In the genomic region with DNA sequence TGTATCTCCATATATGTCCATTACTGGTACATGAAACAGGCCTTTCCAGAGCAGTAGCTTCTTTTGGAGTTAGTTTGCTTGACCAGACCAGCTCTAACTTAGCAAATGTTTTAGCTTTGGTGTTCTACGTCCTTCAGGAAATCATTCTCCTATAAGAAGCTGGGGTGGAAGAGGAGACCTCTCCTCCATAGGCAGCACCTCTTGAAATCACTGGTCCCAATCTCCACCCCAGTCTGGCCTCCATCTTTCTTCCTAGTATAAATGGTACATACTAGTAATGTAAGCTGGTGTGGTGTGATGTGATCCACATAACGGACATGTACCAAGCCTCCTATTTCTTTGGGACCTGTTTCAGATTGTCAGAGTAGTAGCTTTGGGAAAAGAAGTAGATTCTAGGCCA, we compare ENCODE assay signal across 19 cellular contexts.
DNase-seq lines count a peak whose midpoint lies in the region; ATAC-seq and TF ChIP-seq lines count a peak whose summit lies in the region.
"Had no signal": no experiment of that assay in that cellular context is flagged by ENCODE, and none has a peak within 500 bp of the region (broad histone marks: within the 10 kb centered on the region; RNA-seq: fewer than 3 reads in every experiment).

No MANE protein-coding gene starts in this region.

- H3K9me3 Mint-ChIP-seq in CD8-positive, alpha-beta memory T cell: no peaks in the 10 kb centered on the region
- H3K9me3 Mint-ChIP-seq in memory B cell: peaks cover 1% of the 10 kb centered on the region
- H3K9me3 Mint-ChIP-seq in stimulated activated naive B cell treated with anti-CD40 and anti-IgM and Interleukin-4, amounts not matched to agents 10 μg/mL and 1 μg/mL and 100 μg/mL, for 72 hours: peaks cover 0 to 2% of the 10 kb centered on the region in 2 donors
- H3K9me3 Mint-ChIP-seq in stimulated activated effector memory CD8-positive, alpha-beta T cell treated with anti-CD3 and anti-CD28 coated beads, Interleukin-12 subunit alpha, Interleukin-12 subunit beta, amount 100 ng/mL, for 72 hours: no peaks in the 10 kb centered on the region
- H3K9me3 Mint-ChIP-seq: activated naive CD4-positive, alpha-beta T cell treated with anti-CD3 and anti-CD28 coated beads for 36 hours; CD4-positive, alpha-beta memory T cell had no signal

- ATAC-seq in memory B cell (ENCODE audit: low read depth): no peak
- no peak for ATAC-seq in stimulated activated naive B cell treated with anti-CD40 and anti-IgM and Interleukin-4, amounts not matched to agents 10 μg/mL and 1 μg/mL and 100 μg/mL, for 72 hours (replicated peaks)
- ATAC-seq in GM18870 (IDR thresholded peaks at IDR 0.05; ENCODE audit: unreplicated experiment): no peak
- no peak for ATAC-seq in upper lobe of left lung (ENCODE audit: low FRiP score in 2 of 2)
- ATAC-seq in stimulated activated effector memory CD8-positive, alpha-beta T cell treated with anti-CD3 and anti-CD28 coated beads, Interleukin-12 subunit alpha, Interleukin-12 subunit beta, amount 100 ng/mL, for 72 hours: no peak
- ATAC-seq: upper lobe of right lung had no signal

- H3K27me3 Mint-ChIP-seq in CD8-positive, alpha-beta memory T cell: no peaks in the 10 kb centered on the region
- no peaks in the 10 kb centered on the region for H3K27me3 Mint-ChIP-seq in memory B cell
- H3K27me3 Mint-ChIP-seq in stimulated activated naive B cell treated with anti-CD40 and anti-IgM and Interleukin-4, amounts not matched to agents 10 μg/mL and 1 μg/mL and 100 μg/mL, for 72 hours: no peaks in the 10 kb centered on the region
- H3K27me3 Mint-ChIP-seq: CD4-positive, alpha-beta memory T cell had no signal

- POLR2A ChIA-PET in CD8-positive, alpha-beta memory T cell (lab: Charles Lee): interaction anchor here (0.7 kb wide), 1 partner anchor 29 kb away, joined by 3 read pairs; no protein-coding TSS in a partner anchor

- peak overlapping the region; percentile 4 for H3K27ac ChIP-seq in CD8-positive, alpha-beta memory T cell (ENCODE audit: low read depth, low read length)
- H3K27ac ChIP-seq in upper lobe of left lung: peak overlapping the region in 2 of 4 donors; percentile 67 to 77
- H3K27ac ChIP-seq: HL-60, spleen had no signal

- no peak for TF ChIP-seq EP300 in upper lobe of left lung (IDR thresholded peaks at IDR 0.05)

- peaks cover 62% of the 10 kb centered on the region for H3K4me1 ChIP-seq in CD8-positive, alpha-beta memory T cell (ENCODE audit: insufficient read depth, low read length)
- peaks cover 53% of the 10 kb centered on the region for H3K4me1 ChIP-seq in adipocyte (ENCODE audit: control insufficient read depth, insufficient read depth, low read length)
- peaks cover 36 to 44% (median 41%) of the 10 kb centered on the region in 4 donors for H3K4me1 ChIP-seq in upper lobe of left lung

- CTCF ChIA-PET in CD8-positive, alpha-beta memory T cell (lab: Charles Lee): interaction anchor here (1.2 to 1.8 kb wide), 3 partner anchors 12 to 35 kb away, joined by 3 to 7 read pairs (median 4); no protein-coding TSS in a partner anchor

- H3K36me3 ChIP-seq in CD8-positive, alpha-beta memory T cell (ENCODE audit: insufficient read depth, low read length): no peaks in the 10 kb centered on the region
- peaks cover 5% of the 10 kb centered on the region for H3K36me3 ChIP-seq in adipocyte (ENCODE audit: control insufficient read depth, insufficient read depth, low read length, severe bottlenecking)
- no peaks in the 10 kb centered on the region for H3K36me3 ChIP-seq in upper lobe of left lung
- H3K36me3 ChIP-seq: upper lobe of right lung had no signal

- H3K27me3 ChIP-seq in CD8-positive, alpha-beta memory T cell (ENCODE audit: insufficient read depth, low read length, poor library complexity, severe bottlenecking): no peaks in the 10 kb centered on the region
- H3K27me3 ChIP-seq in adipocyte (replicated peaks; ENCODE audit: control insufficient read depth, insufficient read depth, low read length) (no peaks in the 10 kb centered on the region), upper lobe of left lung (no peaks in the 10 kb centered on the region)
- H3K27me3 ChIP-seq: dorsolateral prefrontal cortex, spleen, upper lobe of right lung had no signal

- TF ChIP-seq POLR2A in upper lobe of left lung (IDR thresholded peaks at IDR 0.05): no peak

- no peak overlapping the region for H3K4me3 ChIP-seq in CD8-positive, alpha-beta memory T cell (ENCODE audit: low read length)
- H3K4me3 ChIP-seq in adipocyte (ENCODE audit: low read length) (no peak overlapping the region), upper lobe of left lung (no peak overlapping the region)
- H3K4me3 ChIP-seq: dorsolateral prefrontal cortex, spleen, upper lobe of right lung had no signal

- no peak for DNase-seq in CD8-positive, alpha-beta memory T cell
- DNase-seq in adipocyte (ENCODE audit: low read depth) (no peak), memory B cell (ENCODE audit: low spot score in 2 of 2) (no peak), upper lobe of left lung (no peak), medulla oblongata (ENCODE audit: extremely low spot score) (no peak)
- DNase-seq in stimulated activated naive B cell treated with anti-CD40 and anti-IgM and Interleukin-4, amounts not matched to agents 10 μg/mL and 1 μg/mL and 100 μg/mL, for 72 hours: no peak
- DNase-seq in stimulated activated effector memory CD8-positive, alpha-beta T cell treated with anti-CD3 and anti-CD28 coated beads, Interleukin-12 subunit alpha, Interleukin-12 subunit beta, amount 100 ng/mL, for 72 hours (ENCODE audit: low spot score in 2 of 2): no peak
- DNase-seq: activated CD4-positive, alpha-beta T cell treated with anti-CD3 and anti-CD28 coated beads, Interleukin-2, amount 10 ng/mL, durations not matched to agents 24 days and 14 days; activated naive CD4-positive, alpha-beta T cell treated with anti-CD3 and anti-CD28 coated beads for 36 hours; CD4-positive, alpha-beta memory T cell; dorsolateral prefrontal cortex; NCI-H187 treated with DMSO at 0.1 percent for 48 hours; NK-92 treated with Interleukin-12 subunit alpha and Interleukin-12 subunit beta, amount 100 ng/mL, for 24 hours; posterior cingulate gyrus; RPMI8226; spleen; upper lobe of right lung had no signal

- no peaks in the 10 kb centered on the region for H3K9me3 ChIP-seq in CD8-positive, alpha-beta memory T cell (ENCODE audit: low read length)
- H3K9me3 ChIP-seq in adipocyte (ENCODE audit: control insufficient read depth, low read length) (no peaks in the 10 kb centered on the region), upper lobe of left lung (no peaks in the 10 kb centered on the region)
- H3K9me3 ChIP-seq: spleen, upper lobe of right lung had no signal

- H3K4me3 Mint-ChIP-seq in CD8-positive, alpha-beta memory T cell: peak overlapping the region in 1 of 7 donors; percentile 32
- no peak overlapping the region for H3K4me3 Mint-ChIP-seq in memory B cell
- no peak overlapping the region for H3K4me3 Mint-ChIP-seq in stimulated activated naive B cell treated with anti-CD40 and anti-IgM and Interleukin-4, amounts not matched to agents 10 μg/mL and 1 μg/mL and 100 μg/mL, for 72 hours
- no peak overlapping the region for H3K4me3 Mint-ChIP-seq in stimulated activated effector memory CD8-positive, alpha-beta T cell treated with anti-CD3 and anti-CD28 coated beads, Interleukin-12 subunit alpha, Interleukin-12 subunit beta, amount 100 ng/mL, for 72 hours
- H3K4me3 Mint-ChIP-seq: activated CD4-positive, alpha-beta T cell treated with anti-CD3 and anti-CD28 coated beads, Interleukin-2, amount 10 ng/mL, durations not matched to agents 24 days and 14 days; activated naive CD4-positive, alpha-beta T cell treated with anti-CD3 and anti-CD28 coated beads for 36 hours had no signal

- H3K27ac Mint-ChIP-seq in CD8-positive, alpha-beta memory T cell: peak overlapping the region in 3 of 8 donors; percentile 6 to 43 (median 14)
- H3K27ac Mint-ChIP-seq in memory B cell: peak overlapping the region; percentile 54
- peak overlapping the region; percentile 51 for H3K27ac Mint-ChIP-seq in stimulated activated naive B cell treated with anti-CD40 and anti-IgM and Interleukin-4, amounts not matched to agents 10 μg/mL and 1 μg/mL and 100 μg/mL, for 72 hours
- H3K27ac Mint-ChIP-seq in stimulated activated effector memory CD8-positive, alpha-beta T cell treated with anti-CD3 and anti-CD28 coated beads, Interleukin-12 subunit alpha, Interleukin-12 subunit beta, amount 100 ng/mL, for 72 hours: no peak overlapping the region
- H3K27ac Mint-ChIP-seq: activated naive CD4-positive, alpha-beta T cell treated with anti-CD3 and anti-CD28 coated beads for 36 hours had no signal

- TF ChIP-seq CTCF in upper lobe of left lung (IDR thresholded peaks at IDR 0.05): no peak

- peaks cover 49 to 71% (median 68%) of the 10 kb centered on the region in 3 donors for H3K4me1 Mint-ChIP-seq in CD8-positive, alpha-beta memory T cell
- H3K4me1 Mint-ChIP-seq in memory B cell: peaks cover 17% of the 10 kb centered on the region
- H3K4me1 Mint-ChIP-seq in stimulated activated naive B cell treated with anti-CD40 and anti-IgM and Interleukin-4, amounts not matched to agents 10 μg/mL and 1 μg/mL and 100 μg/mL, for 72 hours: peaks cover 19 to 48% of the 10 kb centered on the region in 2 donors
- H3K4me1 Mint-ChIP-seq in stimulated activated effector memory CD8-positive, alpha-beta T cell treated with anti-CD3 and anti-CD28 coated beads, Interleukin-12 subunit alpha, Interleukin-12 subunit beta, amount 100 ng/mL, for 72 hours: peaks cover 56% of the 10 kb centered on the region

- peak overlapping the region; percentile 88 for H3K9ac ChIP-seq in adipocyte (ENCODE audit: low read length)

- H3K36me3 Mint-ChIP-seq in CD8-positive, alpha-beta memory T cell: peaks cover 4 to 25% (median 10%) of the 10 kb centered on the region in 3 donors
- peaks cover 30% of the 10 kb centered on the region for H3K36me3 Mint-ChIP-seq in memory B cell
- peaks cover 34 to 61% of the 10 kb centered on the region in 2 donors for H3K36me3 Mint-ChIP-seq in stimulated activated naive B cell treated with anti-CD40 and anti-IgM and Interleukin-4, amounts not matched to agents 10 μg/mL and 1 μg/mL and 100 μg/mL, for 72 hours
- peaks cover 15% of the 10 kb centered on the region for H3K36me3 Mint-ChIP-seq in stimulated activated effector memory CD8-positive, alpha-beta T cell treated with anti-CD3 and anti-CD28 coated beads, Interleukin-12 subunit alpha, Interleukin-12 subunit beta, amount 100 ng/mL, for 72 hours

- WGBS in upper lobe of left lung, 2 donors: 91 to 98% methylated on average over 2 of the region's 2 CpGs
